8 cellular contexts compared by ENCODE assay signal in the genomic region with DNA sequence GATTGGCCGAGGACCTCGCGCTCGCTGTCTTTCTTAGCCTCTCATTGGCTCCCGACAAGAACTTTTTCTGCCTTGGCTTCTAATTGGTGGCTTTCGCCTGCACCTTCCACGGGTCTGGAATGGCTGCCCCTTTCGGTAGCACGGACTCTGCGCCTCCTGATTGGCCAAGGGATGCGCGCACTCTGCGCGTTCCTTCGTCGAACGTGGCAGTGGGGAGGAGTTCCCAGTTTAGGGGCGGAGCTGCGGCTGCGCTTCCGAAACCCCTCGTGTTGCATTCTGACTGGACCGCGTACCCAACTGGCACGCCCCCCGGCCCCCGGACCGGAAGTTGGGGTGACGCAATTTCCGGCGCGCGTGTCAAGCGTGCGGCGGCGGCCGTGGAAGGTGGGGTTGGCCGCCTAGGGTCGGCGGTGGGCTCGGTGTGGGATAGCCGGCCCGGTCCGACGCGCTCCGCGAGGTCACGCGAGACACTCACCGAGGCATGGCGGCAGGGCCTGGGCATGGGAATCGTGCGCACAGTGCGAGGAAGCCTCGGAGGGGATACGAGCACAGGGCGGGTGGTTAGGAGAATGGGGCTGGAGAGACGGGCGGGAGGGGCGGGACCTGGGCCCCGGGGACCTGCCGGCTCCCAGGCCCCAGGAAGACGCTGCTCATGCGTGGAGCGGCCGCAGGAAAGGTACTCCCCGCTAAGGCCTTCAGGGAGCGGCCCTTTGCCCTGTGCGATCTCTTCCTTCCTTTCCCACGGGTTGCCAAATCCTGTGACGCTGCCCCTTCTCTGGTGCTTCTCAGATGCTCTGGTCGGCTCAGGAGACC.
DNase-seq lines count a peak whose midpoint lies in the region; ATAC-seq and TF ChIP-seq lines count a peak whose summit lies in the region.

No MANE protein-coding gene starts in this region.

- DNase-seq in AML-193 (lab: John Stamatoyannopoulos, UW) (peak; percentile 100), NCI-H446 treated with DMSO at 0.1 percent for 48 hours (lab: John Stamatoyannopoulos, UW) (peak; percentile 100), cerebellar nuclear complex (lab: John Stamatoyannopoulos, UW) (peak; percentile 98 to 99), islet precursor cell (peak; percentile 100)
- DNase-seq in activated CD4-positive, CD25-positive, alpha-beta regulatory T cell treated with anti-CD3 and anti-CD28 coated beads, Interleukin-2, amount 50 U/mL, for 72 hours: peak; percentile 99
- peak; percentile 99 for DNase-seq in stimulated activated CD4-positive, alpha-beta T cell treated with anti-CD3 and anti-CD28 coated beads, Interleukin-12 subunit alpha, Interleukin-12 subunit beta, amount 100 ng/mL, for 4 hours

- peak; percentile 85 for ATAC-seq in HG03378 (IDR thresholded peaks at IDR 0.05; ENCODE audit: unreplicated experiment)

- TF ChIP-seq POLR2A in GM19099 (IDR thresholded peaks at IDR 0.05; ENCODE audit: extremely low read depth, insufficient read length, low read depth): peak; percentile 93

Comparison
In these comparisons a context has a peak if more than half of its experiments do, and no peak if none do; other contexts are left out.
1. Peak in every context shown above with its lines: DNase-seq and ATAC-seq.